In genomic region chr2:224973112-224974016, GRCh38 we compare ENCODE assay signal across 9 cellular contexts.
DNase-seq lines count a peak whose midpoint lies in the region; ATAC-seq and TF ChIP-seq lines count a peak whose summit lies in the region.
"Had no signal": no experiment of that assay in that cellular context is flagged by ENCODE, and none has a peak within 500 bp of the region (broad histone marks: within the 10 kb centered on the region; RNA-seq: fewer than 3 reads in every experiment).

No MANE protein-coding gene starts in this region.

- H4K20me1 ChIP-seq in osteoblast (ENCODE audit: insufficient read depth, low read length), result no peaks in the 10 kb centered on the region

- H4K5ac ChIP-seq in mesendoderm (ENCODE audit: low read length), result no peak overlapping the region

- H3K27ac ChIP-seq in osteoblast (ENCODE audit: low read depth, low read length), result peak overlapping the region; percentile 25
- peak overlapping the region in 1 of 4 donors; percentile 32 for H3K27ac ChIP-seq in gastroesophageal sphincter
- H3K27ac ChIP-seq in mesendoderm (ENCODE audit: low read depth, low read length), result no peak overlapping the region

- no peaks in the 10 kb centered on the region for H3K79me1 ChIP-seq in mesendoderm (ENCODE audit: low read length)

- H3K56ac ChIP-seq in mesendoderm (ENCODE audit: low read length), result no peak overlapping the region

- H3K9me3 ChIP-seq in adipocyte (ENCODE audit: control insufficient read depth, low read length) (no peaks in the 10 kb centered on the region), osteoblast (ENCODE audit: low read depth, low read length) (no peaks in the 10 kb centered on the region), gastroesophageal sphincter (no peaks in the 10 kb centered on the region)

- H3K27me3 ChIP-seq in adipocyte (replicated peaks; ENCODE audit: control insufficient read depth, insufficient read depth, low read length), result no peaks in the 10 kb centered on the region
- H3K27me3 ChIP-seq in osteoblast (ENCODE audit: insufficient read depth, low read length), result no peaks in the 10 kb centered on the region
- no peaks in the 10 kb centered on the region for H3K27me3 ChIP-seq in gastroesophageal sphincter
- no peaks in the 10 kb centered on the region for H3K27me3 ChIP-seq in mesendoderm (ENCODE audit: insufficient read depth, low read length, poor library complexity)

- no peak overlapping the region for H2BK15ac ChIP-seq in mesendoderm (replicated peaks; ENCODE audit: low read depth)

- ATAC-seq in GM18498 (IDR thresholded peaks at IDR 0.05; ENCODE audit: unreplicated experiment) (peak; percentile 48), HG03108 (IDR thresholded peaks at IDR 0.05; ENCODE audit: unreplicated experiment) (peak; percentile 46), gastroesophageal sphincter (no peak), GM18519 (IDR thresholded peaks at IDR 0.05; ENCODE audit: low FRiP score, unreplicated experiment) (no peak)

- H3K4ac ChIP-seq in mesendoderm (ENCODE audit: low read depth, low read length), result no peak overlapping the region

- H4K8ac ChIP-seq in mesendoderm (ENCODE audit: low read depth, low read length), result no peak overlapping the region

- H3K4me3 ChIP-seq in adipocyte (ENCODE audit: low read length) (no peak overlapping the region), osteoblast (ENCODE audit: insufficient read depth, low read length) (peak overlapping the region; percentile 2), gastroesophageal sphincter (no peak overlapping the region), mesendoderm (ENCODE audit: low read length) (no peak overlapping the region)

- no peak overlapping the region for H2BK120ac ChIP-seq in mesendoderm (ENCODE audit: low read depth, low read length)

- no peak overlapping the region for H2BK5ac ChIP-seq in mesendoderm (ENCODE audit: low read length)

- H3K9ac ChIP-seq in adipocyte (ENCODE audit: low read length), result no peak overlapping the region
- no peak overlapping the region for H3K9ac ChIP-seq in mesendoderm (ENCODE audit: low read length)

- peaks cover 90% of the 10 kb centered on the region for H3K79me2 ChIP-seq in osteoblast (ENCODE audit: insufficient read depth, low read length)
- H3K79me2 ChIP-seq in mesendoderm (ENCODE audit: control insufficient read depth, insufficient read depth, low read length), result no peaks in the 10 kb centered on the region

- WGBS in gastroesophageal sphincter (ENCODE audit: low coverage in 1 of 2), 2 donors, result 63 to 86% methylated on average over 6 to 10 of the region's 10 CpGs
- WGBS in mesendoderm (ENCODE audit: extremely low coverage, insufficient coverage, low lambda C conversion rate), result no CpG with 5 or more reads among the region's 10 CpGs

- TF ChIP-seq CTCF in osteoblast (IDR thresholded peaks at IDR 0.05; ENCODE audit: extremely low read depth, low read depth, low read length) (no peak), gastroesophageal sphincter (IDR thresholded peaks at IDR 0.05) (no peak)

- H3K4me1 ChIP-seq in adipocyte (ENCODE audit: control insufficient read depth, insufficient read depth, low read length) (peaks cover under 1% of the 10 kb centered on the region), osteoblast (ENCODE audit: insufficient read depth, low read length) (peaks cover 39% of the 10 kb centered on the region), gastroesophageal sphincter (peaks cover 0 to 10% (median 0%) of the 10 kb centered on the region in 3 donors), mesendoderm (ENCODE audit: control insufficient read depth, low read depth, low read length) (no peaks in the 10 kb centered on the region)

- H3K36me3 ChIP-seq in adipocyte (ENCODE audit: control insufficient read depth, insufficient read depth, low read length, severe bottlenecking) (no peaks in the 10 kb centered on the region), osteoblast (ENCODE audit: insufficient read depth, low read length) (no peaks in the 10 kb centered on the region), gastroesophageal sphincter (no peaks in the 10 kb centered on the region), mesendoderm (ENCODE audit: control insufficient read depth, insufficient read depth, low read length) (no peaks in the 10 kb centered on the region)

- H3K4me2 ChIP-seq in osteoblast (ENCODE audit: insufficient read depth, low read length) (peak overlapping the region; percentile 63), mesendoderm (ENCODE audit: low read length) (no peak overlapping the region)

- no peak for TF ChIP-seq POLR2A in gastroesophageal sphincter (IDR thresholded peaks at IDR 0.05)

- no peak overlapping the region for H2AK5ac ChIP-seq in mesendoderm (ENCODE audit: low read length)

- no peak for TF ChIP-seq EP300 in gastroesophageal sphincter (IDR thresholded peaks at IDR 0.05)

- H3K23ac ChIP-seq in mesendoderm (ENCODE audit: low read length), result no peak overlapping the region

- H2AFZ ChIP-seq in osteoblast (ENCODE audit: low read length), result no peak overlapping the region

- H3K18ac ChIP-seq in mesendoderm (ENCODE audit: low read length), result no peak overlapping the region

- DNase-seq in adipocyte (ENCODE audit: low read depth), result peak; percentile 69
- peak; percentile 88 for DNase-seq in osteoblast (ENCODE audit: insufficient read length, low spot score, missing footprints)
- no peak for DNase-seq in SHP77 treated with DMSO at 0.1 percent for 48 hours (lab: John Stamatoyannopoulos, UW)
- no peak for DNase-seq in mesendoderm
- DNase-seq: NCI-H510A had no signal

Comparison
In these comparisons a context has a peak if more than half of its experiments do, and no peak if none do; other contexts are left out.
1. ATAC-seq: peak in GM18498 (single experiment) and HG03108 (single experiment); none in gastroesophageal sphincter (single experiment) and GM18519 (single experiment).
2. DNase-seq: peak in adipocyte (single experiment) and osteoblast (single experiment); none in SHP77 treated with DMSO at 0.1 percent for 48 hours (single experiment) and mesendoderm (single experiment).